1 cellular context compared by ENCODE assay signal in genomic region chr5:178590924-178591423, GRCh38.
TF ChIP-seq lines count a peak whose summit lies in the region.

No MANE protein-coding gene starts in this region.

TF ChIP-seq in SK-N-SH, 30 proteins besides CTCF, POLR2A, EP300 and RAD21 (continued from another document):
- TF ChIP-seq ZBTB33 (IDR thresholded peaks at IDR 0.05; ENCODE audit: borderline replicate concordance, low read depth) (no peak), CHD2 (IDR thresholded peaks at IDR 0.05; ENCODE audit: low read length, partially characterized antibody) (no peak), MAX (IDR thresholded peaks at IDR 0.05; ENCODE audit: low read depth) (no peak), GABPA (IDR thresholded peaks at IDR 0.05; ENCODE audit: low read depth) (no peak), USF2 (IDR thresholded peaks at IDR 0.05; ENCODE audit: borderline replicate concordance, low read depth, low read length) (no peak), MEF2A (IDR thresholded peaks at IDR 0.05; ENCODE audit: borderline replicate concordance, low read depth) (no peak), SIN3A (IDR thresholded peaks at IDR 0.05; ENCODE audit: borderline replicate concordance, low read depth, low read length) (no peak), YY1 (IDR thresholded peaks at IDR 0.05; ENCODE audit: low read depth) (no peak), RFX5 (IDR thresholded peaks at IDR 0.05; ENCODE audit: low read length) (no peak), POLR2AphosphoS5 (IDR thresholded peaks at IDR 0.05; ENCODE audit: low read depth, low read length) (no peak), RCOR1 (IDR thresholded peaks at IDR 0.05; ENCODE audit: low read length) (no peak)
